In genomic region chr22:31107206-31108118, GRCh38 we compare ENCODE assay signal across 1 cellular context.
TF ChIP-seq lines count a peak whose summit lies in the region.

TSS of gene SELENOM (minus strand) at chr22:31107568. CDS start at chr22:31107505, 63 bp downstream.

TF ChIP-seq in K562, 482 proteins besides CTCF, POLR2A, EP300 and RAD21 (continued from another document):
- TF ChIP-seq TFE3 (CRISPR knock-in tag; IDR thresholded peaks at IDR 0.05) = no peak
- TF ChIP-seq ZNF436 (CRISPR knock-in tag; IDR thresholded peaks at IDR 0.05) = no peak
- TF ChIP-seq ZNF140 (CRISPR knock-in tag; IDR thresholded peaks at IDR 0.05) = no peak
- TF ChIP-seq ZFPM2 (CRISPR knock-in tag; IDR thresholded peaks at IDR 0.05) = no peak
- TF ChIP-seq CEBPZ (IDR thresholded peaks at IDR 0.05; ENCODE audit: borderline replicate concordance, low read depth, low read length) = no peak
- no peak for TF ChIP-seq MAFG (tag; conservative IDR thresholded peaks at IDR 0.05)
- no peak for TF ChIP-seq USF2 (CRISPR knock-in tag; IDR thresholded peaks at IDR 0.05)
- no peak for TF ChIP-seq MIER1 (IDR thresholded peaks at IDR 0.05; ENCODE audit: low read depth)
- peak; percentile 47; the same call in 1 of the 2 replicates for TF ChIP-seq L3MBTL2 (IDR thresholded peaks at IDR 0.05)
- TF ChIP-seq HDGF (IDR thresholded peaks at IDR 0.05) = no peak
TF ChIP-seq in K562: peak in this region for 57.
